ENCODE assay signal across 26 cellular contexts in the genomic region with DNA sequence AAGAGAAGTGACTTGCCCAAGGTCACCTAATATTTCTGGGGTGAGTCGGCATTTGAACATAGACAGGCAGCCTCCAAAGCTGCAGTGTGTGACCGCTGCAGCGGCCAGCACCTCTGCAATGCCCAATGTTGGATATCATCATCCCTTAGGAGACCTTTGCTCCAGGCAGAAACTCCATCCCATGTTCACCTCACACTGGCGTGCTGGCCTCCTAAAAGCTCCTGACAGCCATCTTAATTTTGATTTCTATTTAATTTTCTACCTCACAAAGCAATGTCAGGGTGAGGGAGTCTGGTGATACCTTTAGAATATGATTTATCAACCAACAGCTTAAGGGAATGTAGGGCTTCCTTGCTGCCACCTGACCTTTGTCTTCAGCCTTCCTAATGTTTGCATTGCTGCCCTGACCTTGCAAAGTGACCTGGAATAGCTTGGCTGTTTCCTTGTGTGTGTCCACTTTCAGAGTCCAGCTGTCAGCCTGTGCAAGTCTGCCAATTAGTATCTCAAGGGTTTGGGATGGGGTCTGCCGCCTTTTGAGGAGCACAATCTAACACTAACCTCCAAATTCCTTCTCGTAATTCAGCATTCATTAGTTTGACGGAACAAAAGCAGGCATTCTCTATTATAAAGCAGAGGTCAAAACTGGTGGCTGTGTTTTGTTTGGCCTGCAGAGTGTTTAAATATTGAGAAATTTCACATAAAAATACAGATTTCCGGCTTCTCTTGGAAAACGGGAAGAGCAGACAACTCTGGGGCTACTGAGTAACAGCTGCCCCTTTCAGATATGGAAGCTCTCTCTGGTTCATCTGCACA.
A peak's percentile ranks its signal among the peaks of the same experiment; 100 is the strongest.
DNase-seq lines count a peak whose midpoint lies in the region; ATAC-seq and TF ChIP-seq lines count a peak whose summit lies in the region.
"Had no signal": no experiment of that assay in that cellular context is flagged by ENCODE, and none has a peak within 500 bp of the region (broad histone marks: within the 10 kb centered on the region; RNA-seq: fewer than 3 reads in every experiment).

No MANE protein-coding gene starts in this region.

- H3K27ac Mint-ChIP-seq in progenitor cell of endocrine pancreas (peak overlapping the region; percentile 92), nephron progenitor cell (no peak overlapping the region)
- H3K27ac Mint-ChIP-seq: activated CD4-positive, alpha-beta memory T cell treated with anti-CD3 and anti-CD28 coated beads, Interleukin-2, amount 10 ng/mL, durations not matched to agents 7 days and 5 days; stimulated activated effector memory CD8-positive, alpha-beta T cell treated with anti-CD3 and anti-CD28 coated beads, Interleukin-12 subunit alpha, Interleukin-12 subunit beta, amount 100 ng/mL, for 72 hours had no signal

- no peaks in the 10 kb centered on the region for H3K9me3 ChIP-seq in HUES48 (ENCODE audit: control insufficient read depth, insufficient read depth, low read length)
- H3K9me3 ChIP-seq: heart right ventricle, lower lobe of right lung, MG63, thoracic aorta had no signal

- H3K27me3 ChIP-seq in HUES48 (ENCODE audit: control insufficient read depth, insufficient read depth, low read length) = no peaks in the 10 kb centered on the region
- H3K27me3 ChIP-seq: brain microvascular endothelial cell, heart right ventricle, MG63 had no signal

- H3K4me1 Mint-ChIP-seq in progenitor cell of endocrine pancreas (ENCODE audit: low read depth) (peaks cover 48% of the 10 kb centered on the region), nephron progenitor cell (peaks cover 28% of the 10 kb centered on the region)
- H3K4me1 Mint-ChIP-seq: activated CD4-positive, alpha-beta memory T cell treated with anti-CD3 and anti-CD28 coated beads, Interleukin-2, amount 10 ng/mL, durations not matched to agents 7 days and 5 days; stimulated activated effector memory CD8-positive, alpha-beta T cell treated with anti-CD3 and anti-CD28 coated beads, Interleukin-12 subunit alpha, Interleukin-12 subunit beta, amount 100 ng/mL, for 72 hours had no signal

- H3K9ac ChIP-seq in HUES48 (ENCODE audit: low read depth, low read length) = no peak overlapping the region
- H3K9ac ChIP-seq: parathyroid adenoma had no signal

- H3K36me3 ChIP-seq in HUES48 (ENCODE audit: control insufficient read depth, insufficient read depth, low read length) = no peaks in the 10 kb centered on the region
- H3K36me3 ChIP-seq: brain microvascular endothelial cell, MG63 had no signal

- peak overlapping the region; percentile 38 for H3K27ac ChIP-seq in HUES48 (ENCODE audit: low read depth, low read length)
- H3K27ac ChIP-seq: brain microvascular endothelial cell, heart right ventricle, lower lobe of right lung, parathyroid adenoma, skin epidermis, thoracic aorta had no signal

- H3K9me3 Mint-ChIP-seq in progenitor cell of endocrine pancreas (ENCODE audit: low read depth) (no peaks in the 10 kb centered on the region), nephron progenitor cell (no peaks in the 10 kb centered on the region)
- H3K9me3 Mint-ChIP-seq: activated CD4-positive, alpha-beta memory T cell treated with anti-CD3 and anti-CD28 coated beads, Interleukin-2, amount 10 ng/mL, durations not matched to agents 7 days and 5 days; stimulated activated effector memory CD8-positive, alpha-beta T cell treated with anti-CD3 and anti-CD28 coated beads, Interleukin-12 subunit alpha, Interleukin-12 subunit beta, amount 100 ng/mL, for 72 hours had no signal

- ATAC-seq in left lobe of liver = peak; percentile 78
- no peak for ATAC-seq in HG02884 (IDR thresholded peaks at IDR 0.05; ENCODE audit: unreplicated experiment)
- ATAC-seq: lower lobe of right lung; stimulated activated effector memory CD8-positive, alpha-beta T cell treated with anti-CD3 and anti-CD28 coated beads, Interleukin-12 subunit alpha, Interleukin-12 subunit beta, amount 100 ng/mL, for 72 hours had no signal

- peaks cover 48% of the 10 kb centered on the region for H3K4me1 ChIP-seq in HUES48 (ENCODE audit: control insufficient read depth, insufficient read depth, low read length)
- H3K4me1 ChIP-seq: lower lobe of right lung, parathyroid adenoma had no signal

- no peaks in the 10 kb centered on the region for H3K27me3 Mint-ChIP-seq in progenitor cell of endocrine pancreas
- peaks cover 15% of the 10 kb centered on the region for H3K27me3 Mint-ChIP-seq in nephron progenitor cell (ENCODE audit: low read depth, poor library complexity)
- H3K27me3 Mint-ChIP-seq: activated CD4-positive, alpha-beta memory T cell treated with anti-CD3 and anti-CD28 coated beads, Interleukin-2, amount 10 ng/mL, durations not matched to agents 7 days and 5 days had no signal

- H3K36me3 Mint-ChIP-seq in progenitor cell of endocrine pancreas (ENCODE audit: insufficient read depth) (no peaks in the 10 kb centered on the region), nephron progenitor cell (ENCODE audit: low read depth) (peaks cover 4% of the 10 kb centered on the region)
- H3K36me3 Mint-ChIP-seq: stimulated activated effector memory CD8-positive, alpha-beta T cell treated with anti-CD3 and anti-CD28 coated beads, Interleukin-12 subunit alpha, Interleukin-12 subunit beta, amount 100 ng/mL, for 72 hours had no signal

- DNase-seq in dermis microvascular lymphatic vessel endothelial cell (ENCODE audit: low read depth in 2 of 2) (peak; percentile 86 to 91), left lobe of liver (ENCODE audit: low spot score) (peak; percentile 77), progenitor cell of endocrine pancreas (ENCODE audit: low spot score, unreplicated experiment) (no peak), nephron progenitor cell (no peak), GDM1 (lab: John Stamatoyannopoulos, UW) (no peak), nucleus accumbens (lab: John Stamatoyannopoulos, UW) (no peak)
- DNase-seq: activated CD4-positive, alpha-beta memory T cell treated with anti-CD3 and anti-CD28 coated beads, Interleukin-2, amount 10 ng/mL, durations not matched to agents 7 days and 5 days; activated CD4-positive, CD25-positive, alpha-beta regulatory T cell; activated gamma-delta T cell treated with Interleukin-2 at 50 U/mL for 16 hours; activated T-cell treated with anti-CD3 and anti-CD28 coated beads for 4 hours; brain microvascular endothelial cell; GOT3; heart right ventricle; lower lobe of right lung; MG63; NCI-H1436 treated with DMSO at 0.1 percent for 48 hours; NCI-H2171 treated with DMSO at 0.1 percent for 48 hours; NCI-H526 treated with DMSO at 0.1 percent for 48 hours; stimulated activated CD4-positive, alpha-beta T cell treated with anti-CD3 and anti-CD28 coated beads, Interleukin-2, amount 100 ng/mL, for 24 hours had no signal

- TF ChIP-seq CTCF in progenitor cell of endocrine pancreas (IDR thresholded peaks at IDR 0.05; ENCODE audit: unreplicated experiment) = no peak
- TF ChIP-seq CTCF in nephron progenitor cell (IDR thresholded peaks at IDR 0.05) = no peak

- H3K4me3 ChIP-seq in HUES48 (ENCODE audit: low read depth, low read length) = no peak overlapping the region
- H3K4me3 ChIP-seq: heart right ventricle, K562, lower lobe of right lung, MG63, skin epidermis, thoracic aorta had no signal

- H3K4me3 Mint-ChIP-seq in progenitor cell of endocrine pancreas (ENCODE audit: low read depth) (no peak overlapping the region), nephron progenitor cell (no peak overlapping the region)
- H3K4me3 Mint-ChIP-seq: activated CD4-positive, alpha-beta memory T cell treated with anti-CD3 and anti-CD28 coated beads, Interleukin-2, amount 10 ng/mL, durations not matched to agents 7 days and 5 days; stimulated activated effector memory CD8-positive, alpha-beta T cell treated with anti-CD3 and anti-CD28 coated beads, Interleukin-12 subunit alpha, Interleukin-12 subunit beta, amount 100 ng/mL, for 72 hours had no signal

Comparison
In these comparisons a context has a peak if more than half of its experiments do, and no peak if none do; other contexts are left out.
1. DNase-seq: peak in dermis microvascular lymphatic vessel endothelial cell (2 of 2) and left lobe of liver (single experiment); none in progenitor cell of endocrine pancreas (single experiment), nephron progenitor cell (single experiment), GDM1 (single experiment) and nucleus accumbens (0 of 56).